Comparison of ENCODE assay signal across 1 cellular context in genomic region chr12:106855221-106855758, GRCh38.
TF ChIP-seq lines count a peak whose summit lies in the region.

No MANE protein-coding gene starts in this region.

TF ChIP-seq in HepG2, 621 proteins besides CTCF, POLR2A, EP300 and RAD21 (continued from another document and continues in another):
- TF ChIP-seq ARID4A (CRISPR knock-in tag; IDR thresholded peaks at IDR 0.05; ENCODE audit: borderline replicate concordance) (peak; percentile 35; the same call in 1 of the 2 replicates), U2AF2 (IDR thresholded peaks at IDR 0.05; ENCODE audit: low read depth, low read length) (no peak), POLR2AphosphoS2 (IDR thresholded peaks at IDR 0.05; ENCODE audit: low read depth, low read length) (no peak), NFRKB (IDR thresholded peaks at IDR 0.05) (no peak), ZNF17 (CRISPR knock-in tag; IDR thresholded peaks at IDR 0.05) (no peak), SMYD3 (CRISPR knock-in tag; IDR thresholded peaks at IDR 0.05) (no peak), XRCC5 (optimal IDR thresholded peaks at IDR 0.05; ENCODE audit: low read length) (no peak), BCL3 (CRISPR knock-in tag; IDR thresholded peaks at IDR 0.05) (no peak), ZFP90 (CRISPR knock-in tag; IDR thresholded peaks at IDR 0.05; ENCODE audit: borderline replicate concordance) (0 out of 2 replicates have a peak, but pooled peaks have one; percentile 33), PRPF4 (IDR thresholded peaks at IDR 0.05; ENCODE audit: low read depth, low read length, poor library complexity, severe bottlenecking) (no peak), ETS1 (CRISPR knock-in tag; IDR thresholded peaks at IDR 0.05) (no peak), DBP (CRISPR knock-in tag; IDR thresholded peaks at IDR 0.05; ENCODE audit: not compliant biosample characterization) (no peak), ZHX1 (CRISPR knock-in tag; IDR thresholded peaks at IDR 0.05; ENCODE audit: low read depth) (no peak), ZNF280D (CRISPR knock-in tag; IDR thresholded peaks at IDR 0.05) (peak; percentile 66; the same call in 1 of the 2 replicates), JUND (CRISPR knock-in tag; IDR thresholded peaks at IDR 0.05) (no peak), DMAP1 (CRISPR knock-in tag; IDR thresholded peaks at IDR 0.05) (no peak; the same call in 1 of the 2 replicates), GMEB2 (CRISPR knock-in tag; IDR thresholded peaks at IDR 0.05; ENCODE audit: low read depth) (no peak), ZNF788 (CRISPR knock-in tag; IDR thresholded peaks at IDR 0.05; ENCODE audit: borderline replicate concordance) (no peak), ZNF597 (CRISPR knock-in tag; IDR thresholded peaks at IDR 0.05) (no peak), ZNF331 (CRISPR knock-in tag; IDR thresholded peaks at IDR 0.05) (peak; percentile 82; the same call in 1 of the 2 replicates), SALL2 (CRISPR knock-in tag; IDR thresholded peaks at IDR 0.05) (no peak), CBFB (CRISPR knock-in tag; IDR thresholded peaks at IDR 0.05) (no peak), ELF3 (CRISPR knock-in tag; IDR thresholded peaks at IDR 0.05) (peak; percentile 91), PAX8 (CRISPR knock-in tag; IDR thresholded peaks at IDR 0.05; ENCODE audit: borderline replicate concordance) (no peak), ZNF383 (CRISPR knock-in tag; IDR thresholded peaks at IDR 0.05; ENCODE audit: borderline replicate concordance) (no peak), JDP2 (CRISPR knock-in tag; IDR thresholded peaks at IDR 0.05; ENCODE audit: borderline replicate concordance) (no peak), SUZ12 (IDR thresholded peaks at IDR 0.05; ENCODE audit: low read depth, low read length) (no peak), MAX (IDR thresholded peaks at IDR 0.05) (peak; percentile 22; the same call in 1 of the 2 replicates), NCOA2 (CRISPR knock-in tag; IDR thresholded peaks at IDR 0.05) (peak; percentile 90), HMG20A (CRISPR knock-in tag; IDR thresholded peaks at IDR 0.05; ENCODE audit: borderline replicate concordance) (peak; percentile 82; the same call in 1 of the 2 replicates), PLRG1 (conservative IDR thresholded peaks at IDR 0.05) (no peak), HNRNPLL (IDR thresholded peaks at IDR 0.05; ENCODE audit: low read depth, low read length, poor library complexity, severe bottlenecking) (no peak), NCOA1 (CRISPR knock-in tag; IDR thresholded peaks at IDR 0.05) (0 out of 2 replicates have a peak, but pooled peaks have one; percentile 23), HINFP (CRISPR knock-in tag; IDR thresholded peaks at IDR 0.05; ENCODE audit: low read depth) (no peak), MTF1 (CRISPR knock-in tag; IDR thresholded peaks at IDR 0.05) (no peak), NR3C1 (CRISPR knock-in tag; IDR thresholded peaks at IDR 0.05) (no peak), CHD4 (IDR thresholded peaks at IDR 0.05; ENCODE audit: borderline replicate concordance, low read length) (no peak), SP1 (IDR thresholded peaks at IDR 0.05) (no peak), SP1 (CRISPR knock-in tag; IDR thresholded peaks at IDR 0.05) (no peak), TAF15 (IDR thresholded peaks at IDR 0.05; ENCODE audit: low read depth, low read length, poor library complexity, severe bottlenecking) (no peak), CHD2 (IDR thresholded peaks at IDR 0.05; ENCODE audit: low read depth, low read length) (no peak), FOXA3 (CRISPR knock-in tag; IDR thresholded peaks at IDR 0.05) (peak; percentile 90), BORCS8-MEF2B (CRISPR knock-in tag; IDR thresholded peaks at IDR 0.05) (no peak), ZBTB1 (CRISPR knock-in tag; IDR thresholded peaks at IDR 0.05; ENCODE audit: borderline replicate concordance) (no peak), ZNF3 (CRISPR knock-in tag; IDR thresholded peaks at IDR 0.05) (no peak), POGK (CRISPR knock-in tag; conservative IDR thresholded peaks at IDR 0.05) (no peak)
